In the genomic region with DNA sequence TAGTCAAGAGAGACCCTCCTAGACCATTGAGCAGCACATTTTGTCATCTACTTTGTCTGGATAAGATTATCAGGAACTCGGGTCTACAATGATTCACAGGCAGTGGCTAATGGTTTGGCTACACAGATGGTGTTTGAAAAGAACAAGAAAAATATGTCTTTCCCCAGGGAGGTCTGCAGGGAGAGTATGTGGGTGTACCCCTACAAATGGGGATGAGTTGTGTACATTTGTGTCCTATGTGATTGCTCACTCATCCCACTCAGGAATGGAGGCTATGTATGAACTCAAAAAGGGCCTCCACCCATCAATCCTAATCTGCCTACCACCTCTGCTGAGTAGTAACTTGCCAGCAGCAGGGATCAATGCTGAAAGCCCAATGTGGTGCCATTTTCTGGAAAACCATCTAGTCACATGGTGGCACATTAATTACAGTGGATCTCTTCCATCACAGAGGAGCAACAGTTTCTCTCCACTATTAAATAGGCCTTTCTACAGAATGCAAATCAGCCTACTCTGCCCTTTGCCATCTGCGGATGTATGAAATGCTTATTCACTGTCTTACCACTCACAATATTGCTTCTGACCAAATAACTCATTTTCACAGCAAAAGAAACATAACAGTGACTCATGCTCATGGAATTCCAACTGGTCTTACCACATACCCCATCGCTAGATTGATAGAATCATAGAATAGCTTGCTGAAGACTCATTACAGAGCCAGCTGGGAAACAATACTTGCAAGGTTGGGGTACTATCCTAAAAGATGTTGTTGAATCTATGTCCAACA, we compare ENCODE assay signal across 13 cellular contexts. TPM values are rescaled to one million over a fixed set of nuclear protein-coding genes. Genes with fewer than 3 reads are reported as not detected.
DNase-seq lines count a peak whose midpoint lies in the region; ATAC-seq and TF ChIP-seq lines count a peak whose summit lies in the region.
"Had no signal": no experiment of that assay in that cellular context is flagged by ENCODE, and none has a peak within 500 bp of the region (broad histone marks: within the 10 kb centered on the region; RNA-seq: fewer than 3 reads in every experiment).

No MANE protein-coding gene starts in this region.

- H3F3A ChIP-seq in PC-9 (ENCODE audit: insufficient read depth, low read depth), result peaks cover 16% of the 10 kb centered on the region

- H3K27me3 ChIP-seq in PC-9 (ENCODE audit: insufficient read depth, low read depth) (no peaks in the 10 kb centered on the region), H7 (ENCODE audit: control insufficient read depth, insufficient read depth, low read length) (no peaks in the 10 kb centered on the region)
- H3K27me3 ChIP-seq: thyroid gland had no signal

- H3K9me3 Mint-ChIP-seq in osteocyte (ENCODE audit: unreplicated experiment), result peaks cover 7% of the 10 kb centered on the region

- H3K27ac Mint-ChIP-seq in osteocyte (ENCODE audit: unreplicated experiment), result peak overlapping the region; percentile 89

- peaks cover 68% of the 10 kb centered on the region for H3K4me1 Mint-ChIP-seq in osteocyte (ENCODE audit: unreplicated experiment)

- H3K9me3 ChIP-seq in PC-9 (ENCODE audit: insufficient read depth, low read depth), result no peaks in the 10 kb centered on the region; the same call in 1 of the 2 replicates
- H3K9me3 ChIP-seq: thyroid gland had no signal

- H3K36me3 Mint-ChIP-seq in osteocyte (ENCODE audit: unreplicated experiment), result no peaks in the 10 kb centered on the region

- no peaks in the 10 kb centered on the region for H3K79me2 ChIP-seq in PC-9 (ENCODE audit: low read depth)

- H3K4me3 Mint-ChIP-seq in osteocyte (ENCODE audit: unreplicated experiment), result no peak overlapping the region

- intact Hi-C loops in PC-9 (cut with micrococcal nuclease; ENCODE audit: unreplicated experiment), result loop anchor here (1.0 to 10.0 kb wide), 4 partner anchors 59 to 1095 kb away; partner anchors contain the start of gene RBP1

- DNase-seq in DMS53 treated with DMSO at 0.1 percent for 48 hours (lab: John Stamatoyannopoulos, UW; ENCODE audit: unreplicated experiment) (peak; percentile 6), PC-9 (peak; percentile 56 to 92), epithelial cell of proximal tubule (ENCODE audit: low read depth) (peak; percentile 89), osteocyte (ENCODE audit: extremely low spot score, unreplicated experiment) (no peak), H7 (no peak), NCI-H187 treated with DMSO at 0.1 percent for 48 hours (lab: John Stamatoyannopoulos, UW) (no peak)
- DNase-seq: effector CD4-positive, alpha-beta T cell; NCI-H1436; nucleus accumbens; thyroid gland had no signal

- H3K27ac ChIP-seq in PC-9, result peak overlapping the region; percentile 72
- H3K27ac ChIP-seq: thyroid gland had no signal

- no peaks in the 10 kb centered on the region for H3K36me3 ChIP-seq in PC-9 (ENCODE audit: low read depth)
- no peaks in the 10 kb centered on the region for H3K36me3 ChIP-seq in H7 (replicated peaks; ENCODE audit: control insufficient read depth, insufficient read depth, low read length)
- H3K36me3 ChIP-seq: thyroid gland had no signal

- H4K20me1 ChIP-seq in PC-9 (ENCODE audit: insufficient read depth), result no peaks in the 10 kb centered on the region

- ATAC-seq in HG02870 (IDR thresholded peaks at IDR 0.05; ENCODE audit: unreplicated experiment) (no peak), GM19467 (IDR thresholded peaks at IDR 0.05; ENCODE audit: unreplicated experiment) (no peak)
- ATAC-seq: activated CD4-positive, CD25-positive, alpha-beta regulatory T cell treated with anti-CD3 and anti-CD28 coated beads, Interleukin-2, amount 50 U/mL, for 24 hours had no signal

- POLR2A ChIA-PET in PC-9 (lab: Charles Lee; ENCODE audit: unreplicated experiment), result interaction anchor here (0.6 kb wide), 1 partner anchor 129 kb away, joined by 3 read pairs; no protein-coding TSS in a partner anchor

- H3K27me3 Mint-ChIP-seq in osteocyte (ENCODE audit: unreplicated experiment), result no peaks in the 10 kb centered on the region

- H3K9me2 ChIP-seq in PC-9 (ENCODE audit: insufficient read depth), result no peaks in the 10 kb centered on the region

- no peak for TF ChIP-seq CTCF in PC-9 (conservative IDR thresholded peaks at IDR 0.05)
- TF ChIP-seq CTCF in epithelial cell of proximal tubule (conservative IDR thresholded peaks at IDR 0.05; ENCODE audit: low read depth, low read length), result no peak
- TF ChIP-seq CTCF in osteocyte (IDR thresholded peaks at IDR 0.05), result no peak

- CTCF ChIA-PET in PC-9 (lab: Charles Lee), result no interaction called here

- peaks cover 30% of the 10 kb centered on the region for H3K4me1 ChIP-seq in PC-9 (replicated peaks; ENCODE audit: insufficient read depth)
- H3K4me1 ChIP-seq: thyroid gland had no signal

- H2AFZ ChIP-seq in PC-9, result peak overlapping the region; percentile 17; the same call in 1 of the 2 replicates

- H3K4me2 ChIP-seq in PC-9, result peak overlapping the region; percentile 29

- H3K4me3 ChIP-seq in PC-9 (no peak overlapping the region), epithelial cell of proximal tubule (ENCODE audit: low read depth, low read length) (no peak overlapping the region), H7 (ENCODE audit: insufficient read depth, low read depth, low read length) (no peak overlapping the region)
- H3K4me3 ChIP-seq: thyroid gland had no signal

- BruUV-seq in PC-9 (replicated peaks; lab: Mats Ljungman, UMichigan), result TSS peak; percentile 52

RNA-seq across cellular contexts. Expression of gene TRIM42, which starts 48.3 kb away (rescaled TPM):
- not detected in 2 replicates for total RNA-seq in PC-9 (2021)
- total RNA-seq in epithelial cell of proximal tubule, result not detected in 2 replicates
- total RNA-seq in osteocyte, result not detected in 2 replicates
- not detected in 2 replicates for total RNA-seq in H7 (2014; rRNA removed; shearing (Covaris generic))

Comparison
In these comparisons a context has a peak if more than half of its experiments do, and no peak if none do; other contexts are left out.
1. DNase-seq: peak in DMS53 treated with DMSO at 0.1 percent for 48 hours (single experiment), PC-9 (2 of 2) and epithelial cell of proximal tubule (single experiment); none in osteocyte (single experiment), H7 (single experiment) and NCI-H187 treated with DMSO at 0.1 percent for 48 hours (single experiment).